8 cellular contexts compared by ENCODE assay signal in the genomic region with DNA sequence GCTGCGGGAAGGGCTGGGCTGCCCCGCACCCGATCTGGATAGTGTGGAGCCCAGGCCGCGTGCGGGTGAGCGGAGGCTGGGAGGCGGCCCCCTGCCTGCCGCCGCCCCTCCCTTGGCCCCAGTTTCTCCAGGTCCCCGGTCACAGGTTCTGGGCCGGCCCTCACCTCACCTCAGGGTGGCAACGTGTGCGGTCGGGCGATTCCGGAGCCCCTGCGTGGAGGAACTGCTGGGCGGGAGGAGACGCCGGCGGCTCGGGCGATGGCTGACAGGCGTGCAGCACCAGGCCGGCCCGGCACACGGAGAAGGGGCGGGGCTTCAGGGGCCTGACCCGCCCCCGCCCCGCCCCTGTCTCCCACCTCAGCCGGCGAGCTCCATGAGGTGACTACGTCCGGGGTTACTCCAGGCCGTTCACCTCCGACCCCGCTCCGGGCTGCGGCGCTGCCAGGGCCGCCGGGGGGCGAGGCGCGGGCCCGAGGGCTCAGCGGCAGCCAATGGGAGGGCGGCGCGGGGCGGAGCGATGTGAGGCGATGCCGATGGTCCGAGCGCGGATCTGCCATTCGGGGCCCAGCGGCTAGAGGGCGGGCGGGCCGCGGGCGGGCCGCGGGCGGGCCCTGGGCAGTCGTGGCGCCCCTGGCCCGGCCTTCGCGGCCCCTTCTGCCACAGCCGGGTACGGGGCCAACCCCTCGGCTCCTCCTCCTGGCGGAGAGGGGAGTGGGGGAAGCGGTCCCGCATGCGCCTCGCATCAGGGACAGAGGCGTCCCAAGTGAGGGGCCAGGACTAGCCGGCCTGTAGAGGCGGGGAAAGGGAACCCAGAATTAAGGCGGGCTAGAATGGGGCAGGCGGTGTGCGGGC. TPM values are rescaled to one million over a fixed set of nuclear protein-coding genes. Genes with fewer than 3 reads are reported as not detected.
DNase-seq lines count a peak whose midpoint lies in the region; ATAC-seq lines count a peak whose summit lies in the region.

No MANE protein-coding gene starts in this region.

- DNase-seq in NCI-H146 treated with DMSO at 0.1 percent for 48 hours (lab: John Stamatoyannopoulos, UW; ENCODE audit: unreplicated experiment) (peak; percentile 92), T-helper 17 cell (peak; percentile 82 to 91 (median 90)), anterior cingulate cortex (lab: John Stamatoyannopoulos, UW) (peak; percentile 41 to 96 (median 92)), hepatic stellate cell (ENCODE audit: low spot score) (peak; percentile 94), aorta (peak; percentile 96 to 98)

- no peaks in the 10 kb centered on the region for H3K27me3 ChIP-seq in rectal smooth muscle tissue (ENCODE audit: control insufficient read depth, insufficient read depth, low read length)
- no peaks in the 10 kb centered on the region for H3K27me3 ChIP-seq in aorta (ENCODE audit: control insufficient read depth in 1 of 2, insufficient read depth in 2 of 2, low read length in 1 of 2)

- no peaks in the 10 kb centered on the region for H3K36me3 Mint-ChIP-seq in T-helper 17 cell (ENCODE audit: low read depth)

- H3K4me1 ChIP-seq in rectal smooth muscle tissue (ENCODE audit: control insufficient read depth, insufficient read depth, low read length) = peaks cover 8% of the 10 kb centered on the region
- H3K4me1 ChIP-seq in aorta (ENCODE audit: control insufficient read depth in 1 of 2, insufficient read depth in 2 of 2, low read length in 2 of 2) = peaks cover 0 to 3% of the 10 kb centered on the region in 2 donors

- H3K27me3 Mint-ChIP-seq in T-helper 17 cell = no peaks in the 10 kb centered on the region

- H3K27ac ChIP-seq in rectal smooth muscle tissue (ENCODE audit: low read depth, low read length) (peak overlapping the region; percentile 91), aorta (ENCODE audit: low read depth in 1 of 2, low read length in 2 of 2) (peak overlapping the region; percentile 57 to 93)

- intact Hi-C loops in aorta (cut with DNase I) = loop anchor here in 1 of 2 donors (2.0 kb wide), 1 partner anchor 48 kb away; the partner anchor contains the start of genes ACACA and TADA2A

- ATAC-seq in GM18498 (IDR thresholded peaks at IDR 0.05; ENCODE audit: unreplicated experiment) (peak; percentile 94), HG02884 (IDR thresholded peaks at IDR 0.05; ENCODE audit: unreplicated experiment) (peak; percentile 83), T-helper 17 cell (peak; percentile 96), aorta (ENCODE audit: low FRiP score) (peak; percentile 97)

- H3K9me3 ChIP-seq in T-helper 17 cell (ENCODE audit: control insufficient read depth, low read length, poor library complexity, severe bottlenecking) (no peaks in the 10 kb centered on the region), aorta (ENCODE audit: control insufficient read depth, low read length) (no peaks in the 10 kb centered on the region)

- 0% methylated on average over 73 to 88 of the region's 88 CpGs for WGBS in aorta, 2 donors

- peak overlapping the region; percentile 88 for H3K27ac Mint-ChIP-seq in T-helper 17 cell

- peak overlapping the region; percentile 77 for H3K9ac ChIP-seq in rectal smooth muscle tissue (ENCODE audit: low read length)

- H3K4me3 Mint-ChIP-seq in T-helper 17 cell = peak overlapping the region; percentile 89

- peak overlapping the region; percentile 87 for H3K4me3 ChIP-seq in rectal smooth muscle tissue (ENCODE audit: low read length)
- peak overlapping the region; percentile 79 to 80 for H3K4me3 ChIP-seq in aorta (ENCODE audit: low read length in 2 of 2)

- H3K36me3 ChIP-seq in rectal smooth muscle tissue (ENCODE audit: control insufficient read depth, insufficient read depth, low read length) (no peaks in the 10 kb centered on the region), aorta (ENCODE audit: control insufficient read depth in 1 of 2, insufficient read depth in 2 of 2, low read length in 1 of 2) (no peaks in the 10 kb centered on the region)

- peaks cover 13% of the 10 kb centered on the region for H3K4me1 Mint-ChIP-seq in T-helper 17 cell

RNA-seq across cellular contexts. Expression of gene C17orf78, which starts 16.7 kb away (rescaled TPM):
- total RNA-seq in T-helper 17 cell (not detected), aorta (not detected)
- 1 to 10 TPM in 1 of 2 donors, not detected in 1; 3.0 TPM for polyA plus RNA-seq in aorta

RNA-seq across cellular contexts. Expression of gene ACACA, which starts 47.6 kb away (rescaled TPM):
- 10 to 100 TPM; 27.7 to 34.2 TPM for total RNA-seq in T-helper 17 cell
- 10 to 100 TPM; 31.6 to 49.9 TPM for total RNA-seq in aorta
- 10 to 100 TPM in 1 of 2 donors, 1 to 10 TPM in 1; 6.1 to 15.9 TPM for polyA plus RNA-seq in aorta

RNA-seq across cellular contexts. Expression of gene TADA2A, which starts 47.6 kb away (rescaled TPM):
- total RNA-seq in T-helper 17 cell (10 to 100 TPM; 11.1 to 13.9 TPM), aorta (10 to 100 TPM; 23.4 to 25.6 TPM)
- polyA plus RNA-seq in aorta = 10 to 100 TPM; 12.9 to 13.9 TPM

Comparison
In these comparisons a context has a peak if more than half of its experiments do, and no peak if none do; other contexts are left out.
1. Peak in every context shown above with its lines: DNase-seq, ATAC-seq, H3K4me3 ChIP-seq and H3K27ac ChIP-seq.